1 cellular context compared by ENCODE assay signal in genomic region chr10:44993922-44994751, GRCh38.
TF ChIP-seq lines count a peak whose summit lies in the region.

No MANE protein-coding gene starts in this region.

TF ChIP-seq in IMR-90, 13 proteins besides CTCF, POLR2A, EP300 and RAD21 (continued from another document):
- no peak for TF ChIP-seq CHD1 (IDR thresholded peaks at IDR 0.05; ENCODE audit: low read depth, low read length)
- TF ChIP-seq BHLHE40 (IDR thresholded peaks at IDR 0.05; ENCODE audit: low read depth, low read length), result peak; percentile 24; the same call in 1 of the 2 replicates
- TF ChIP-seq RCOR1 (IDR thresholded peaks at IDR 0.05; ENCODE audit: insufficient replicate concordance, low read length), result no peak
- TF ChIP-seq MAFK (IDR thresholded peaks at IDR 0.05; ENCODE audit: low read depth, low read length), result no peak
